23 cellular contexts compared by ENCODE assay signal in the genomic region with DNA sequence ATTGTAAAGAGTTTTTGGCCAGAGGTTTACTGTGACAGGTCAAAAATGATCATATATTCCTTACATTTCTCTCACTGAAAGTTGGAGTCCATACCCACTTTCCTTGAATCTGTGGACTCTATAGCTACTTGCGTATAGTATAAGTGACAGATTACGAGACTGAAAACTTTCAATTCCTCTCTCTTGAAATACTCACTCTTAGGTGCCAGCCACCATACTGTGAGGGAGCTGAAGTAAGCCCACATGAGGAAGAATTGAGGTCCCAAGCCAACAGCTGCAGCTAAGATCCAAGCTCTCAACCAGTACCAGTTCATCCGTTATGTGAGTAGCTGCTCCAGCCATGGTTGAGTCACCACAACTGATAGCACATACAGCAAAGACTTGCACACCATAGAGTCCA.
"Had no signal": no experiment of that assay in that cellular context is flagged by ENCODE, and none has a peak within 500 bp of the region (broad histone marks: within the 10 kb centered on the region; RNA-seq: fewer than 3 reads in every experiment).

No MANE protein-coding gene starts in this region.

- H3K4me3 ChIP-seq: dorsolateral prefrontal cortex, gastrocnemius medialis, lower lobe of right lung, ovary, psoas muscle, right lobe of liver, smooth muscle cell, stomach, thyroid gland had no signal

- H3K36me3 ChIP-seq: gastrocnemius medialis, lower lobe of right lung, ovary, right lobe of liver, stomach, thyroid gland had no signal

- H3K27ac ChIP-seq: dorsolateral prefrontal cortex, gastrocnemius medialis, lower lobe of right lung, ovary, psoas muscle, right lobe of liver, stomach, thyroid gland had no signal

- H3K9me3 ChIP-seq: gastrocnemius medialis, lower lobe of right lung, ovary, psoas muscle, right lobe of liver, stomach, thyroid gland had no signal

- ATAC-seq: gastrocnemius medialis, lower lobe of right lung, natural killer cell, psoas muscle, right lobe of liver had no signal

- H3K4me1 ChIP-seq: gastrocnemius medialis, lower lobe of right lung, psoas muscle, right lobe of liver, stomach had no signal

- FAIRE-seq: colon, keratinocyte had no signal

- H3K27me3 ChIP-seq: dorsolateral prefrontal cortex, gastrocnemius medialis, ovary, right lobe of liver, stomach, thyroid gland had no signal

- H3K4me2 ChIP-seq: smooth muscle cell had no signal

- DNase-seq: dorsolateral prefrontal cortex; effector CD4-positive, alpha-beta T cell; gastrocnemius medialis; left ventricle myocardium superior; lower lobe of right lung; natural killer cell; occipital lobe; ovary; posterior cingulate gyrus; psoas muscle; retina; right lobe of liver; stimulated activated CD4-positive, alpha-beta T cell treated with anti-CD3 and anti-CD28 coated beads, Interleukin-12 subunit alpha, Interleukin-12 subunit beta, amount 100 ng/mL, for 4 hours; stimulated activated CD4-positive, alpha-beta T cell treated with anti-CD3 and anti-CD28 coated beads, Interleukin-1b, Interleukin-23, amount 100 ng/mL, for 48 hours; stimulated activated CD4-positive, alpha-beta T cell treated with anti-CD3 and anti-CD28 coated beads, Interleukin-4, amount 100 ng/mL, for 1 hour; stimulated activated CD8-positive, alpha-beta memory T cell treated with anti-CD3 and anti-CD28 coated beads, Interleukin-4, amount 100 ng/mL, for 48 hours; stimulated activated naive CD4-positive, alpha-beta T cell treated with Interleukin-2 at 50 U/mL for 16 hours; stomach; trophoblast cell had no signal
